ENCODE assay signal across 18 cellular contexts in genomic region chr1:115057661-115058249, GRCh38. TPM values are rescaled to one million over a fixed set of nuclear protein-coding genes. Genes with fewer than 3 reads are reported as not detected.
"Had no signal": no experiment of that assay in that cellular context is flagged by ENCODE, and none has a peak within 500 bp of the region (broad histone marks: within the 10 kb centered on the region; RNA-seq: fewer than 3 reads in every experiment).

No MANE protein-coding gene starts in this region.

- DNase-seq: activated naive CD4-positive, alpha-beta T cell treated with Interleukin-2 at 50 U/mL for 16 hours; activated naive CD8-positive, alpha-beta T cell treated with anti-CD3 and anti-CD28 coated beads, Interleukin-2, amount 50 U/mL, for 24 hours; aorta; dorsolateral prefrontal cortex; erythroblast; mesendoderm; stimulated activated CD4-positive, alpha-beta T cell treated with anti-CD3 and anti-CD28 coated beads, Interleukin-12 subunit alpha, Interleukin-12 subunit beta, amount 100 ng/mL, for 4 hours had no signal

- H3K36me3 ChIP-seq: breast epithelium, tibial nerve had no signal

- H3K4me1 Mint-ChIP-seq: nephron had no signal

- ATAC-seq: activated CD4-positive, CD25-positive, alpha-beta regulatory T cell treated with anti-CD3 and anti-CD28 coated beads, Interleukin-2, amount 50 U/mL, for 24 hours; activated naive CD8-positive, alpha-beta T cell treated with anti-CD3 and anti-CD28 coated beads, Interleukin-2, amount 50 U/mL, for 24 hours; sciatic nerve; stimulated activated memory B cell treated with anti-CD40 and anti-IgM and Interleukin-4, amounts not matched to agents 10 μg/mL and 1 μg/mL and 100 μg/mL, for 72 hours had no signal

- H3K9me3 ChIP-seq: breast epithelium, tibial nerve had no signal

- H3K4me3 Mint-ChIP-seq: activated naive CD8-positive, alpha-beta T cell treated with anti-CD3 and anti-CD28 coated beads, Interleukin-2, amount 50 U/mL, for 24 hours; nephron; stimulated activated memory B cell treated with anti-CD40 and anti-IgM and Interleukin-4, amounts not matched to agents 10 μg/mL and 1 μg/mL and 100 μg/mL, for 72 hours had no signal

- H3K9me3 Mint-ChIP-seq: activated naive CD8-positive, alpha-beta T cell treated with anti-CD3 and anti-CD28 coated beads, Interleukin-2, amount 50 U/mL, for 24 hours; nephron; stimulated activated memory B cell treated with anti-CD40 and anti-IgM and Interleukin-4, amounts not matched to agents 10 μg/mL and 1 μg/mL and 100 μg/mL, for 72 hours had no signal

- H3K4me3 ChIP-seq: breast epithelium, dorsolateral prefrontal cortex, tibial nerve had no signal

- H3K27me3 ChIP-seq: breast epithelium, tibial nerve had no signal

- H3K27ac Mint-ChIP-seq: activated naive CD8-positive, alpha-beta T cell treated with anti-CD3 and anti-CD28 coated beads, Interleukin-2, amount 50 U/mL, for 24 hours; nephron; stimulated activated memory B cell treated with anti-CD40 and anti-IgM and Interleukin-4, amounts not matched to agents 10 μg/mL and 1 μg/mL and 100 μg/mL, for 72 hours had no signal

- H3K27me3 Mint-ChIP-seq: stimulated activated memory B cell treated with anti-CD40 and anti-IgM and Interleukin-4, amounts not matched to agents 10 μg/mL and 1 μg/mL and 100 μg/mL, for 72 hours had no signal

- H3K27ac ChIP-seq: breast epithelium, dorsolateral prefrontal cortex, tibial nerve had no signal

- H3K36me3 Mint-ChIP-seq: stimulated activated memory B cell treated with anti-CD40 and anti-IgM and Interleukin-4, amounts not matched to agents 10 μg/mL and 1 μg/mL and 100 μg/mL, for 72 hours had no signal

RNA-seq across cellular contexts. Expression of gene TSHB, which starts 28.1 kb away (rescaled TPM):
- total RNA-seq: activated CD8-positive, alpha-beta memory T cell treated with anti-CD3 and anti-CD28 coated beads for 36 hours; aorta; breast epithelium; dorsolateral prefrontal cortex; liver; osteoblast; sciatic nerve; subcutaneous adipose tissue; tibial nerve had no signal
- polyA plus RNA-seq: aorta, keratinocyte, liver had no signal
